8 cellular contexts compared by ENCODE assay signal in the genomic region with DNA sequence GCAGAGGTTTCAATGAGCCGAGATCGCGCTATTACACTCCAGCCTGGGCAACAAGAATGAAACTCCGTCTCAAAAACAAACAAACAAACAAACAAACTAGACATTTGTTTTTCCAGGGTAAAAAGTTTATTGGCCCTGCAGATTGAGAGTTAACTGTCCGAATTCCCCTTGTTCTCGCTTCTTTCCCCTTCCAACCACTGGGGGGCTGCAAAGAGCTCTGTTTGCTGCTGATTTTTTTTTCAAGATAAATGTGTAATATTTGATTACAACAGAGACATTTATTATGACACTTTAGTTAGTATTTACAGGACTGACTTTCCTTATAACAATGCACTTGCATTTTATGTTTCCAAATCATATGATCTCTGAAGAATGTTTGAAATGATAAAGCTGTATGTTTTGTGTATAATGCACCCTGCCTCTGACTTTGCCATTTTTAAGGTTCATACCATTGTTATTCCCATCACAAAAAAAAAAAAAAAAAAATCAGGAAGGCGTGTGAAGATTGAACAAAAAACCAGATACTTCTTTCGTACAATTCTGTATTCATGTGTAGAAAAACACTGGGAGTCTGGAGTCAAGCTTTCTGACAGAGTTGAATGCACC. TPM values are rescaled to one million over a fixed set of nuclear protein-coding genes. Genes with fewer than 3 reads are reported as not detected.
A peak's percentile ranks its signal among the peaks of the same experiment; 100 is the strongest.
DNase-seq lines count a peak whose midpoint lies in the region; ATAC-seq, FAIRE-seq and TF ChIP-seq lines count a peak whose summit lies in the region.

No MANE protein-coding gene starts in this region.

- peak; percentile 86 for TF ChIP-seq CTCF in NB4 (IDR thresholded peaks at IDR 0.05; ENCODE audit: low read depth, low read length)

- no peak overlapping the region for H3K4me3 Mint-ChIP-seq in activated T-cell treated with anti-CD3 and anti-CD28 coated beads, Interleukin-2, amount 50 U/mL, for 4 hours

- intact Hi-C loops in sciatic nerve (cut with DNase I) = no loop called here

- no peak for ATAC-seq in activated T-cell treated with anti-CD3 and anti-CD28 coated beads, Interleukin-2, amount 50 U/mL, for 4 hours
- no peak for ATAC-seq in sciatic nerve
- no peak for ATAC-seq in HG02678 (IDR thresholded peaks at IDR 0.05; ENCODE audit: unreplicated experiment)
- ATAC-seq in HG03039 (IDR thresholded peaks at IDR 0.05; ENCODE audit: unreplicated experiment) = no peak

- peak; percentile 23 to 31 for DNase-seq in activated T-cell treated with anti-CD3 and anti-CD28 coated beads, Interleukin-2, amount 50 U/mL, for 48 hours
- DNase-seq in activated T-cell treated with anti-CD3 and anti-CD28 coated beads, Interleukin-2, amount 50 U/mL, for 4 hours = no peak
- DNase-seq in NB4 (ENCODE audit: low read depth) (peak; percentile 31), glomerular visceral epithelial cell (ENCODE audit: extremely low spot score) (peak; percentile 51), sciatic nerve (ENCODE audit: low spot score) (peak; percentile 70)

- H3K9me3 Mint-ChIP-seq in activated T-cell treated with anti-CD3 and anti-CD28 coated beads, Interleukin-2, amount 50 U/mL, for 4 hours = no peaks in the 10 kb centered on the region

- peaks cover 3% of the 10 kb centered on the region for H3K4me1 Mint-ChIP-seq in activated T-cell treated with anti-CD3 and anti-CD28 coated beads, Interleukin-2, amount 50 U/mL, for 4 hours (ENCODE audit: low read depth)

- H3K27me3 Mint-ChIP-seq in activated T-cell treated with anti-CD3 and anti-CD28 coated beads, Interleukin-2, amount 50 U/mL, for 4 hours (ENCODE audit: low read depth) = peaks cover 49% of the 10 kb centered on the region

- H3K4me3 ChIP-seq in NB4 (ENCODE audit: low read depth, low read length) = no peak overlapping the region

- no peaks in the 10 kb centered on the region for H3K36me3 Mint-ChIP-seq in activated T-cell treated with anti-CD3 and anti-CD28 coated beads, Interleukin-2, amount 50 U/mL, for 4 hours (ENCODE audit: insufficient read depth)

- TF ChIP-seq POLR2A in NB4 (IDR thresholded peaks at IDR 0.05; ENCODE audit: extremely low read depth, insufficient read length) = no peak

- peak; percentile 60 for FAIRE-seq in TTC549 (lab: Jason Lieb, UNC)

RNA-seq across cellular contexts. Expression of gene CLSTN2, which starts 2.8 kb away (rescaled TPM):
- total RNA-seq in activated T-cell treated with anti-CD3 and anti-CD28 coated beads, Interleukin-2, amount 50 U/mL, for 4 hours = under 1 TPM; under 0.01 to 0.10 (median 0.03) TPM
- total RNA-seq in sciatic nerve = 5.1 TPM
